ENCODE assay signal across 17 cellular contexts in genomic region chr22:41050873-41051272, GRCh38. TPM values are rescaled to one million over a fixed set of nuclear protein-coding genes. Genes with fewer than 3 reads are reported as not detected.
A peak's percentile ranks its signal among the peaks of the same experiment; 100 is the strongest.
DNase-seq lines count a peak whose midpoint lies in the region; ATAC-seq and TF ChIP-seq lines count a peak whose summit lies in the region.
"Had no signal": no experiment of that assay in that cellular context is flagged by ENCODE, and none has a peak within 500 bp of the region (broad histone marks: within the 10 kb centered on the region; RNA-seq: fewer than 3 reads in every experiment).

No MANE protein-coding gene starts in this region.

- H3K9me3 ChIP-seq in HCT116 (ENCODE audit: control insufficient read depth in 1 of 2, insufficient read depth in 1 of 2, low read depth in 1 of 2, low read length in 2 of 2) = no peaks in the 10 kb centered on the region

- no peaks in the 10 kb centered on the region for H3K9me2 ChIP-seq in HCT116 (ENCODE audit: insufficient read depth)

- TF ChIP-seq POLR2A in HCT116 (IDR thresholded peaks at IDR 0.05; ENCODE audit: borderline replicate concordance, extremely low read depth, insufficient read depth, insufficient read length) = no peak

- no peak overlapping the region for H3K4me2 ChIP-seq in HCT116 (ENCODE audit: low read length)

- no peaks in the 10 kb centered on the region for H3K36me3 ChIP-seq in HCT116 (ENCODE audit: control insufficient read depth in 1 of 2, insufficient read depth in 2 of 2, low read length in 2 of 2)

- TF ChIP-seq CTCF in AG04449 (IDR thresholded peaks at IDR 0.05; ENCODE audit: insufficient read depth, low read length, missing control alignments) = peak; percentile 31
- TF ChIP-seq CTCF in HCT116 (IDR thresholded peaks at IDR 0.05 in 2 of 3, conservative IDR thresholded peaks at IDR 0.05 in 1 of 3; ENCODE audit: borderline replicate concordance in 1 of 3, insufficient read depth in 1 of 3, low read depth in 2 of 3, low read length in 2 of 3) = peak in 1 of 3 experiments; percentile 25; a peak in 3 of 6 replicates
- peak; percentile 28 for TF ChIP-seq CTCF in choroid plexus epithelial cell (conservative IDR thresholded peaks at IDR 0.05; ENCODE audit: low read depth, low read length)
- peak; percentile 25 for TF ChIP-seq CTCF in foreskin fibroblast (IDR thresholded peaks at IDR 0.05; ENCODE audit: low read depth, low read length)
- no peak for TF ChIP-seq CTCF in GM10266 (IDR thresholded peaks at IDR 0.05; ENCODE audit: control insufficient read depth, insufficient read depth, low read depth, missing control alignments)

- ATAC-seq in HCT116 (0 out of 2 replicates have a peak, but pooled peaks have one; percentile 20), GM21390 (IDR thresholded peaks at IDR 0.05; ENCODE audit: unreplicated experiment) (no peak)
- ATAC-seq: PC-3 had no signal

- DNase-seq in AG04449 (ENCODE audit: low read depth, low spot score) (no peak), HCT116 (ENCODE audit: low read depth, low spot score) (no peak), choroid plexus epithelial cell (ENCODE audit: low read depth) (peak; percentile 17), foreskin fibroblast (peak in 1 of 2 donors; percentile 67), NCI-H128 (lab: John Stamatoyannopoulos, UW; ENCODE audit: unreplicated experiment) (no peak), GM10266 (ENCODE audit: extremely low spot score) (no peak), kidney tubule cell (ENCODE audit: low spot score) (no peak)
- DNase-seq: 8988T; AML-193; CD4-positive, alpha-beta memory T cell; DMS79; GDM1; NCI-H1436 treated with DMSO at 0.1 percent for 48 hours; NCI-H2081 treated with DMSO at 0.1 percent for 48 hours; NCI-H345; PC-3 had no signal

- H3K9ac ChIP-seq in HCT116 (ENCODE audit: low read length) = no peak overlapping the region

- H3K4me3 ChIP-seq in AG04449 (ENCODE audit: low read depth, low read length) (no peak overlapping the region), HCT116 (replicated peaks in 1 of 2; ENCODE audit: low read depth in 1 of 2, low read length in 2 of 2) (no peak overlapping the region), choroid plexus epithelial cell (ENCODE audit: low read depth, low read length) (no peak overlapping the region), foreskin fibroblast (ENCODE audit: low read depth in 1 of 2, low read length in 2 of 2) (no peak overlapping the region)

- H3K27ac ChIP-seq in HCT116 (ENCODE audit: low read depth, low read length) = no peak overlapping the region

- POLR2A ChIA-PET in AG04449 (lab: Yijun Ruan, JAX) (no interaction called here), HCT116 (lab: Charles Lee) (no interaction called here)

- no peak for TF ChIP-seq RAD21 in HCT116 (IDR thresholded peaks at IDR 0.05; ENCODE audit: low read depth)

- RAD21 ChIA-PET in HCT116 (lab: Charles Lee; ENCODE audit: low non-redundant PET in 1 of 2, low total read pairs in 2 of 2, uncharacterized antibody in 2 of 2, unreplicated experiment in 2 of 2) = no interaction called here

- no peaks in the 10 kb centered on the region for H3K79me2 ChIP-seq in HCT116 (ENCODE audit: insufficient read depth, low read length)

- H3K27me3 ChIP-seq in HCT116 (ENCODE audit: insufficient read depth, low read length) = no peaks in the 10 kb centered on the region

- H4K20me1 ChIP-seq in HCT116 (ENCODE audit: insufficient read depth) = no peaks in the 10 kb centered on the region

- H3K4me1 ChIP-seq in HCT116 (ENCODE audit: control insufficient read depth in 1 of 2, insufficient read depth in 2 of 2, low read length in 2 of 2) = peaks cover 5 to 9% of the 10 kb centered on the region in 2 experiments

- CTCF ChIA-PET in AG04449 (lab: Yijun Ruan, JAX) (no interaction called here), HCT116 (lab: Charles Lee) (no interaction called here)

- intact Hi-C loops in HCT116 (cut with micrococcal nuclease) = no loop called here

- BruUV-seq in HCT116 (replicated peaks; lab: Mats Ljungman, UMichigan) = no TSS peak

- no peak overlapping the region for H2AFZ ChIP-seq in HCT116 (ENCODE audit: low read depth, low read length, poor library complexity, severe bottlenecking)

TF ChIP-seq in HCT116, 20 proteins besides CTCF, POLR2A, EP300 and RAD21:
- TF ChIP-seq CEBPB (IDR thresholded peaks at IDR 0.05; ENCODE audit: low read depth) = no peak
- no peak for TF ChIP-seq JUND (IDR thresholded peaks at IDR 0.05)
- no peak for TF ChIP-seq SP1 (IDR thresholded peaks at IDR 0.05; ENCODE audit: low read depth)
- no peak for TF ChIP-seq ELF1 (IDR thresholded peaks at IDR 0.05; ENCODE audit: borderline replicate concordance, low read depth)
- TF ChIP-seq ZNF274 (IDR thresholded peaks at IDR 0.05; ENCODE audit: low read depth, low read length) = no peak
- TF ChIP-seq CBX3 (IDR thresholded peaks at IDR 0.05; ENCODE audit: low read depth) = no peak
- no peak for TF ChIP-seq TCF7L2 (IDR thresholded peaks at IDR 0.05; ENCODE audit: borderline replicate concordance, extremely low read depth, insufficient read depth, insufficient read length)
- TF ChIP-seq ZFX (IDR thresholded peaks at IDR 0.05) = no peak
- no peak for TF ChIP-seq SIN3A (IDR thresholded peaks at IDR 0.05; ENCODE audit: low read depth)
- TF ChIP-seq FOSL1 (IDR thresholded peaks at IDR 0.05; ENCODE audit: low read depth) = no peak
- no peak for TF ChIP-seq REST (IDR thresholded peaks at IDR 0.05; ENCODE audit: low read depth)
- TF ChIP-seq ATF3 (IDR thresholded peaks at IDR 0.05) = no peak
- TF ChIP-seq ZBTB33 (IDR thresholded peaks at IDR 0.05; ENCODE audit: extremely low read depth, insufficient replicate concordance, low read length) = no peak
- TF ChIP-seq EZH2 (IDR thresholded peaks at IDR 0.05) = no peak
- no peak for TF ChIP-seq EZH2phosphoT487 (IDR thresholded peaks at IDR 0.05; ENCODE audit: borderline replicate concordance)

RNA-seq across cellular contexts. Expression of gene EP300, which starts 41.5 kb away (rescaled TPM):
- total RNA-seq in HCT116 (2021; ENCODE audit: unreplicated experiment) = 38.8 TPM
- polyA plus RNA-seq in HCT116 (2012) = 23.2 and 28.9 TPM in 2 replicates
